In the genomic region with DNA sequence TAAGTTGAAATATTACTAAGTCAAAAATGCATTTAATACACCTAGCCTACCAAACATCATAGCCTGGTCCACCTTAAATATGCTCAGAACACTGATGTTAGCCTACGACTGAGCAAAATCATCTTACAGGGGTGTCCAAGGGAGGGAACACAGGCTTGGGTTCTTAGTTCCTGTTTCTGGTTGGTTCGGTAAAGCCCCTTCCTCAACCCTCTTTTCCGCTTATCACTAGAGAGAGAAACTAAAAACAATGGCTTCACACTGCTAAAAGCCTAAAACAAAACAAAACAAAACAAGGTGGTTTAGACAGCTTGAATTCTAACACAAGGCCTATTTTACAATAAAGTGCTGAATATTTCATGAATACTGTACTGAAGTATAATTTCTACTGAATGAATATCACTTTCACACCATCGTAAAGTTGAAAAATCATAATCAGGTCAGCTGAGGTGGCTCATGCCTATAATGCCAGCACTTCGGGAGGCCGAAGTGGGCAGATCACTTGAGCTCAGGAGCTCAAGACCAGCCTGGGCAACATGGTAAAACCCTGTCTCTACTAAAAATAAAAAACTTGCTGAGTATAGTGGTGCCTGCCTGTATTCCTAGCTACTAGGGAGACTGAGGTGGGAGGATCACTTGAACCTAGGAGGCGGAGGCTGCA, we compare ENCODE assay signal across 9 cellular contexts.
DNase-seq lines count a peak whose midpoint lies in the region; ATAC-seq and TF ChIP-seq lines count a peak whose summit lies in the region.
"Had no signal": no experiment of that assay in that cellular context is flagged by ENCODE, and none has a peak within 500 bp of the region (broad histone marks: within the 10 kb centered on the region; RNA-seq: fewer than 3 reads in every experiment).

No MANE protein-coding gene starts in this region.

- ATAC-seq in GM19452 (IDR thresholded peaks at IDR 0.05; ENCODE audit: unreplicated experiment) (peak; percentile 91), HG03175 (IDR thresholded peaks at IDR 0.05; ENCODE audit: unreplicated experiment) (peak; percentile 90), heart left ventricle (no peak)

- no peaks in the 10 kb centered on the region for H3K27me3 ChIP-seq in heart left ventricle

- no peaks in the 10 kb centered on the region for H3K9me3 ChIP-seq in heart left ventricle

- peak overlapping the region in 2 of 12 donors; percentile 3 to 81 for H3K27ac ChIP-seq in heart left ventricle

- no peak for TF ChIP-seq CTCF in GM10266 (IDR thresholded peaks at IDR 0.05; ENCODE audit: control insufficient read depth, insufficient read depth, low read depth, missing control alignments)
- no peak for TF ChIP-seq CTCF in heart left ventricle (IDR thresholded peaks at IDR 0.05)

- H3K4me1 ChIP-seq in heart left ventricle = peaks cover 0 to 60% (median 14%) of the 10 kb centered on the region in 12 donors

- intact Hi-C loops in heart left ventricle (cut with DNase I) = loop anchor here in 1 of 10 donors (10.0 kb wide), 1 partner anchor 115 kb away; a partner anchor contains a TSS

- TF ChIP-seq POLR2A in heart left ventricle (IDR thresholded peaks at IDR 0.05) = no peak

- H3K36me3 ChIP-seq in heart left ventricle = no peaks in the 10 kb centered on the region

- no peak overlapping the region for H3K4me3 ChIP-seq in heart left ventricle

- WGBS in heart left ventricle, 4 donors = 67 to 77% (median 74%) methylated on average over 7 of the region's 7 CpGs

- DNase-seq in GM10266 (ENCODE audit: extremely low spot score) (peak; percentile 48), heart left ventricle (no peak), globus pallidus (ENCODE audit: low spot score) (no peak), medulla oblongata (ENCODE audit: extremely low spot score) (no peak), glomerular visceral epithelial cell (ENCODE audit: extremely low spot score) (no peak)
- peak; percentile 9 for DNase-seq in central memory CD4-positive, alpha-beta T cell
- DNase-seq: GF-D8 had no signal

Comparison
In these comparisons a context has a peak if more than half of its experiments do, and no peak if none do; other contexts are left out.
1. DNase-seq: peak in GM10266 (single experiment) and central memory CD4-positive, alpha-beta T cell (single experiment); none in heart left ventricle (0 of 5), globus pallidus (single experiment), medulla oblongata (single experiment) and glomerular visceral epithelial cell (single experiment).
2. ATAC-seq: peak in GM19452 (single experiment) and HG03175 (single experiment); none in heart left ventricle (0 of 4).